20 cellular contexts compared by ENCODE assay signal in genomic region chr18:24868760-24869237, GRCh38.
A peak's percentile ranks its signal among the peaks of the same experiment; 100 is the strongest.
DNase-seq lines count a peak whose midpoint lies in the region; ATAC-seq, FAIRE-seq and TF ChIP-seq lines count a peak whose summit lies in the region.
"Had no signal": no experiment of that assay in that cellular context is flagged by ENCODE, and none has a peak within 500 bp of the region (broad histone marks: within the 10 kb centered on the region; RNA-seq: fewer than 3 reads in every experiment).

No MANE protein-coding gene starts in this region.

- no peak overlapping the region for H3K27ac Mint-ChIP-seq in neural progenitor cell
- H3K27ac Mint-ChIP-seq: activated naive CD4-positive, alpha-beta T cell treated with anti-CD3 and anti-CD28 coated beads, Interleukin-2, amount 50 U/mL, for 72 hours; IgD-negative memory B cell had no signal

- no peak overlapping the region for H3K9ac ChIP-seq in HUES48 (ENCODE audit: low read depth, low read length)
- H3K9ac ChIP-seq in endothelial cell of umbilical vein (replicated peaks; ENCODE audit: extremely low read depth, insufficient read depth, low read length), result no peak overlapping the region
- H3K9ac ChIP-seq in neural progenitor cell, result no peak overlapping the region

- no peaks in the 10 kb centered on the region for H3K9me3 Mint-ChIP-seq in neural progenitor cell
- H3K9me3 Mint-ChIP-seq: IgD-negative memory B cell had no signal

- intact Hi-C loops in endothelial cell of umbilical vein (cut with micrococcal nuclease) (loop anchor here (10.0 kb wide), 1 partner anchor 324 kb away; no protein-coding TSS in a partner anchor), spleen (cut with DNase I; ENCODE audit: low total_unique reads) (no loop called here)

- H3K4me1 Mint-ChIP-seq in neural progenitor cell, result peaks cover 44% of the 10 kb centered on the region
- H3K4me1 Mint-ChIP-seq: IgD-negative memory B cell had no signal

- peaks cover under 1% of the 10 kb centered on the region for H3K36me3 Mint-ChIP-seq in neural progenitor cell
- H3K36me3 Mint-ChIP-seq: activated naive CD4-positive, alpha-beta T cell treated with anti-CD3 and anti-CD28 coated beads, Interleukin-2, amount 50 U/mL, for 72 hours; IgD-negative memory B cell had no signal

- H3K9me3 ChIP-seq in HUES48 (ENCODE audit: control insufficient read depth, insufficient read depth, low read length) (no peaks in the 10 kb centered on the region), endothelial cell of umbilical vein (replicated peaks; ENCODE audit: control insufficient read depth, insufficient read depth, low read length) (no peaks in the 10 kb centered on the region), neural progenitor cell (ENCODE audit: low read depth) (no peaks in the 10 kb centered on the region), spleen (no peaks in the 10 kb centered on the region), gastroesophageal sphincter (no peaks in the 10 kb centered on the region)
- H3K9me3 ChIP-seq: right atrium auricular region, testis had no signal

- H3K4me3 ChIP-seq in HUES48 (ENCODE audit: low read depth, low read length), result no peak overlapping the region
- H3K4me3 ChIP-seq in endothelial cell of umbilical vein (replicated peaks in 1 of 3; ENCODE audit: insufficient read depth in 1 of 3, low read depth in 1 of 3, low read length in 3 of 3), result no peak overlapping the region
- no peak overlapping the region for H3K4me3 ChIP-seq in neural progenitor cell
- H3K4me3 ChIP-seq in spleen, result no peak overlapping the region
- no peak overlapping the region for H3K4me3 ChIP-seq in gastroesophageal sphincter
- H3K4me3 ChIP-seq: cardiac muscle cell, right atrium auricular region, testis had no signal

- H2AFZ ChIP-seq in endothelial cell of umbilical vein (ENCODE audit: low read depth, low read length) (no peak overlapping the region), neural progenitor cell (replicated peaks) (no peak overlapping the region)

- H3K27me3 ChIP-seq in HUES48 (ENCODE audit: control insufficient read depth, insufficient read depth, low read length) (no peaks in the 10 kb centered on the region), endothelial cell of umbilical vein (ENCODE audit: control insufficient read depth in 2 of 2, insufficient read depth in 2 of 2, low read length in 2 of 2) (no peaks in the 10 kb centered on the region), neural progenitor cell (no peaks in the 10 kb centered on the region), spleen (replicated peaks in 1 of 7) (no peaks in the 10 kb centered on the region), gastroesophageal sphincter (no peaks in the 10 kb centered on the region)
- H3K27me3 ChIP-seq: cardiac muscle cell, right atrium auricular region, testis had no signal

- 67 to 84% (median 79%) methylated on average over 4 of the region's 4 CpGs for WGBS in spleen, 5 donors
- WGBS in gastroesophageal sphincter (ENCODE audit: low coverage in 1 of 2), 2 donors, result 12 to 26% methylated on average over 4 of the region's 4 CpGs

- DNase-seq in EL (peak; percentile 51), endothelial cell of umbilical vein (ENCODE audit: low read depth, low spot score) (peak; percentile 61), neural progenitor cell (ENCODE audit: low spot score) (no peak), spleen (no peak), SW 1271 (lab: John Stamatoyannopoulos, UW) (no peak)
- DNase-seq: activated CD4-positive, alpha-beta T cell treated with anti-CD3 and anti-CD28 coated beads for 48 hours; NCI-H1105 treated with DMSO at 0.1 percent for 48 hours; NCI-H2171 treated with DMSO at 0.1 percent for 48 hours; SIG-M5; stimulated activated CD4-positive, alpha-beta T cell treated with anti-CD3 and anti-CD28 coated beads, Interleukin-4, amount 100 ng/mL, for 1 hour; stimulated activated CD8-positive, alpha-beta memory T cell treated with anti-CD3 and anti-CD28 coated beads, Interleukin-4, amount 100 ng/mL, for 48 hours; T1000; testis had no signal

- FAIRE-seq in endothelial cell of umbilical vein (lab: Jason Lieb, UNC), result no peak

- no peak for TF ChIP-seq CTCF in endothelial cell of umbilical vein (IDR thresholded peaks at IDR 0.05; ENCODE audit: extremely low read depth in 1 of 2, insufficient read depth in 1 of 2, low read depth in 1 of 2, low read length in 2 of 2)
- no peak for TF ChIP-seq CTCF in neural progenitor cell (IDR thresholded peaks at IDR 0.05)
- no peak for TF ChIP-seq CTCF in spleen (IDR thresholded peaks at IDR 0.05 in 8 of 11, conservative IDR thresholded peaks at IDR 0.05 in 3 of 11)
- no peak for TF ChIP-seq CTCF in gastroesophageal sphincter (IDR thresholded peaks at IDR 0.05)

- H3K36me3 ChIP-seq in HUES48 (ENCODE audit: control insufficient read depth, insufficient read depth, low read length) (no peaks in the 10 kb centered on the region), endothelial cell of umbilical vein (ENCODE audit: control insufficient read depth in 2 of 2, extremely low read depth in 1 of 2, insufficient read depth in 2 of 2, low read length in 2 of 2) (no peaks in the 10 kb centered on the region), neural progenitor cell (no peaks in the 10 kb centered on the region), spleen (no peaks in the 10 kb centered on the region), gastroesophageal sphincter (no peaks in the 10 kb centered on the region)
- H3K36me3 ChIP-seq: cardiac muscle cell, right atrium auricular region had no signal

- no peak for TF ChIP-seq POLR2A in endothelial cell of umbilical vein (IDR thresholded peaks at IDR 0.05; ENCODE audit: low read depth, low read length)
- TF ChIP-seq POLR2A in spleen (IDR thresholded peaks at IDR 0.05), result no peak
- no peak for TF ChIP-seq POLR2A in gastroesophageal sphincter (IDR thresholded peaks at IDR 0.05)

- H4K20me1 ChIP-seq in endothelial cell of umbilical vein (replicated peaks; ENCODE audit: control insufficient read depth, extremely low read depth, insufficient read depth, low read length) (no peaks in the 10 kb centered on the region), neural progenitor cell (ENCODE audit: low read depth) (no peaks in the 10 kb centered on the region)

- TF ChIP-seq EP300 in gastroesophageal sphincter (IDR thresholded peaks at IDR 0.05), result no peak

- dilution Hi-C loops in endothelial cell of umbilical vein (cut with MboI; ENCODE audit: extremely low pct_ligation_motif_present, low sequenced_read_pairs), result no loop called here

- H3K9me1 ChIP-seq in endothelial cell of umbilical vein (replicated peaks; ENCODE audit: control insufficient read depth, extremely low read depth, insufficient read depth, low read length), result no peaks in the 10 kb centered on the region

- H3K4me1 ChIP-seq in HUES48 (ENCODE audit: control insufficient read depth, insufficient read depth, low read length) (peaks cover 9% of the 10 kb centered on the region; the same call in 1 of the 2 replicates), endothelial cell of umbilical vein (ENCODE audit: control insufficient read depth, extremely low read depth, insufficient read depth, low read length) (peaks cover 14% of the 10 kb centered on the region), neural progenitor cell (peaks cover 19% of the 10 kb centered on the region), spleen (no peaks in the 10 kb centered on the region), gastroesophageal sphincter (no peaks in the 10 kb centered on the region)
- H3K4me1 ChIP-seq: right atrium auricular region, testis had no signal

- peak overlapping the region; percentile 57 for H3K4me2 ChIP-seq in endothelial cell of umbilical vein (ENCODE audit: insufficient read depth, low read length)
- H3K4me2 ChIP-seq in neural progenitor cell, result peak overlapping the region; percentile 1

- H3K79me2 ChIP-seq in endothelial cell of umbilical vein (ENCODE audit: control insufficient read depth, insufficient read depth, low read length) (no peaks in the 10 kb centered on the region), neural progenitor cell (ENCODE audit: low read depth) (no peaks in the 10 kb centered on the region)

- H3K4me3 Mint-ChIP-seq in neural progenitor cell, result no peak overlapping the region
- H3K4me3 Mint-ChIP-seq: IgD-negative memory B cell had no signal

- ATAC-seq in gastroesophageal sphincter, result no peak
- ATAC-seq: activated naive CD4-positive, alpha-beta T cell treated with anti-CD3 and anti-CD28 coated beads, Interleukin-2, amount 50 U/mL, for 72 hours had no signal

- CTCF ChIA-PET in endothelial cell of umbilical vein (lab: Charles Lee), result interaction anchor here (1.0 to 2.1 kb wide), 6 partner anchors 12 to 381 kb away, joined by 3 to 7 read pairs (median 3); no protein-coding TSS in a partner anchor

- POLR2A ChIA-PET in endothelial cell of umbilical vein (lab: Charles Lee), result no interaction called here

- no peaks in the 10 kb centered on the region for H3F3A ChIP-seq in neural progenitor cell (ENCODE audit: low read depth)

- H3K27ac ChIP-seq in HUES48 (ENCODE audit: low read depth, low read length) (peak overlapping the region; percentile 34), endothelial cell of umbilical vein (ENCODE audit: insufficient read depth, low read depth, low read length) (no peak overlapping the region), neural progenitor cell (no peak overlapping the region), spleen (no peak overlapping the region), gastroesophageal sphincter (no peak overlapping the region)
- H3K27ac ChIP-seq: C4-2B, cardiac muscle cell, right atrium auricular region, testis had no signal

- BruUV-seq in endothelial cell of umbilical vein (replicated peaks; lab: Mats Ljungman, UMichigan), result no TSS peak

- H3K27me3 Mint-ChIP-seq in neural progenitor cell (ENCODE audit: insufficient read depth, low read depth), result peaks cover 8% of the 10 kb centered on the region

TF ChIP-seq in endothelial cell of umbilical vein, 7 proteins besides CTCF, POLR2A, EP300 and RAD21:
- TF ChIP-seq MYC (IDR thresholded peaks at IDR 0.05; ENCODE audit: low read depth, low read length) (no peak), MAX (IDR thresholded peaks at IDR 0.05; ENCODE audit: insufficient read depth, insufficient read length) (no peak), GATA2 (IDR thresholded peaks at IDR 0.05; ENCODE audit: insufficient read depth, insufficient read length, low read depth, low read length) (peak; percentile 75), POLR2AphosphoS5 (IDR thresholded peaks at IDR 0.05; ENCODE audit: insufficient read depth, low read depth, low read length) (no peak), JUN (IDR thresholded peaks at IDR 0.05; ENCODE audit: borderline replicate concordance, insufficient read depth, insufficient read length, low read depth) (peak; percentile 20), FOS (IDR thresholded peaks at IDR 0.05; ENCODE audit: borderline replicate concordance, insufficient read depth, low read length) (peak; percentile 47), EZH2 (IDR thresholded peaks at IDR 0.05; ENCODE audit: borderline replicate concordance, low read depth, low read length, severe bottlenecking) (no peak)

Comparison
In these comparisons a context has a peak if more than half of its experiments do, and no peak if none do; other contexts are left out.
1. DNase-seq: peak in EL (single experiment) and endothelial cell of umbilical vein (single experiment); none in neural progenitor cell (single experiment), spleen (single experiment) and SW 1271 (0 of 2).